Comparison of ENCODE assay signal across 1 cellular context in the genomic region with DNA sequence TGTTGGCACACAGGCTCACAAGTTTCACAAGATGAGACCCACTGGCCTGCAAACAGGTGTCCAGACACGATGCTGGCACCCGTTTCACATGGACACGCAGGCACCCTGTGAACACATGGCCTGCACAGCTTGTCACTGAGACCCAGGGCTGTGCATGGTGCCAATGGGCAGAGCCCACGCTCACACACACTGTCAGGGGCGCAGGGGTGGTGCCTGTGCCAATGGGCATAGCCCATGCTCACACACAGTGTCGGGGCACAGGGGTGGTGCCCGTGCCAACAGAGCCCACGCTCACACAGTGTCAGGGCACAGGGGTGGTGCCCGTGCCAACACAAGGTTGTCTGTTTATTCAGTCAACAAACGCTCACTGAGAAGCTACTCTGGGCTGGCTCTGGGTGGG.
TF ChIP-seq lines count a peak whose summit lies in the region.

No MANE protein-coding gene starts in this region.

TF ChIP-seq in IMR-90, 13 proteins besides CTCF, POLR2A, EP300 and RAD21 (continued from another document):
- TF ChIP-seq, protein P1, sequence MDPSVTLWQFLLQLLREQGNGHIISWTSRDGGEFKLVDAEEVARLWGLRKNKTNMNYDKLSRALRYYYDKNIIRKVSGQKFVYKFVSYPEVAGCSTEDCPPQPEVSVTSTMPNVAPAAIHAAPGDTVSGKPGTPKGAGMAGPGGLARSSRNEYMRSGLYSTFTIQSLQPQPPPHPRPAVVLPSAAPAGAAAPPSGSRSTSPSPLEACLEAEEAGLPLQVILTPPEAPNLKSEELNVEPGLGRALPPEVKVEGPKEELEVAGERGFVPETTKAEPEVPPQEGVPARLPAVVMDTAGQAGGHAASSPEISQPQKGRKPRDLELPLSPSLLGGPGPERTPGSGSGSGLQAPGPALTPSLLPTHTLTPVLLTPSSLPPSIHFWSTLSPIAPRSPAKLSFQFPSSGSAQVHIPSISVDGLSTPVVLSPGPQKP (IDR thresholded peaks at IDR 0.05; ENCODE audit: borderline replicate concordance, low read depth, low read length) = no peak
- no peak for TF ChIP-seq RCOR1 (IDR thresholded peaks at IDR 0.05; ENCODE audit: insufficient replicate concordance, low read length)
